Comparison of ENCODE assay signal across 8 cellular contexts in genomic region chr1:7680791-7681165, GRCh38.
DNase-seq lines count a peak whose midpoint lies in the region; ATAC-seq and TF ChIP-seq lines count a peak whose summit lies in the region.

No MANE protein-coding gene starts in this region.

- no peak for DNase-seq in AG09309 (ENCODE audit: low read depth)
- peak; percentile 20 for DNase-seq in Jurkat, Clone E6-1 (ENCODE audit: low read depth, low spot score)
- no peak for DNase-seq in astrocyte of the cerebellum (ENCODE audit: low read depth)
- peak; percentile 73 for DNase-seq in iPS-NIHi11 (ENCODE audit: low spot score)
- DNase-seq in smooth muscle cell (lab: John Stamatoyannopoulos, UW; ENCODE audit: unreplicated experiment): no peak
- DNase-seq in islet precursor cell: no peak

- H3F3A ChIP-seq in smooth muscle cell (ENCODE audit: low read depth): no peaks in the 10 kb centered on the region

- no peaks in the 10 kb centered on the region for H3K79me2 ChIP-seq in smooth muscle cell (ENCODE audit: low read depth)

- H3K4me3 ChIP-seq in AG09309 (ENCODE audit: control insufficient read depth, low read depth, low read length) (peak overlapping the region; percentile 50), astrocyte of the cerebellum (ENCODE audit: low read depth, low read length) (peak overlapping the region; percentile 54), smooth muscle cell (peak overlapping the region; percentile 63)
- peak overlapping the region; percentile 54 for H3K4me3 ChIP-seq in Jurkat, Clone E6-1 (ENCODE audit: low read length)

- H3K9ac ChIP-seq in smooth muscle cell (ENCODE audit: low read depth): peak overlapping the region; percentile 56

- no peak for ATAC-seq in HG03354 (IDR thresholded peaks at IDR 0.05; ENCODE audit: poor library complexity, severe bottlenecking, unreplicated experiment)
- no peak for ATAC-seq in GM21381 (IDR thresholded peaks at IDR 0.05; ENCODE audit: unreplicated experiment)

- TF ChIP-seq CTCF in AG09309 (IDR thresholded peaks at IDR 0.05; ENCODE audit: control insufficient read depth, insufficient read depth, low read depth, low read length, missing control alignments) (no peak), astrocyte of the cerebellum (IDR thresholded peaks at IDR 0.05; ENCODE audit: low read depth, low read length, missing control alignments) (no peak), smooth muscle cell (IDR thresholded peaks at IDR 0.05; ENCODE audit: borderline replicate concordance, insufficient read depth, poor library complexity, severe bottlenecking) (no peak)

- H3K27ac ChIP-seq in smooth muscle cell (ENCODE audit: low read depth): no peak overlapping the region

- in situ Hi-C loops in astrocyte of the cerebellum (cut with HindIII; ENCODE audit: low sequenced_read_pairs): no loop called here

- H2AFZ ChIP-seq in smooth muscle cell (ENCODE audit: low read depth): peak overlapping the region; percentile 89

- H4K20me1 ChIP-seq in smooth muscle cell (ENCODE audit: low read depth): no peaks in the 10 kb centered on the region

- peak overlapping the region; percentile 92 for H3K4me2 ChIP-seq in smooth muscle cell

- no peaks in the 10 kb centered on the region for H3K27me3 ChIP-seq in smooth muscle cell (ENCODE audit: low read depth)

- H3K36me3 ChIP-seq in smooth muscle cell (ENCODE audit: low read depth): no peaks in the 10 kb centered on the region

- H3K4me1 ChIP-seq in smooth muscle cell (ENCODE audit: low read depth): peaks cover 5% of the 10 kb centered on the region

- no peaks in the 10 kb centered on the region for H3K9me3 ChIP-seq in smooth muscle cell (replicated peaks; ENCODE audit: low read depth)

- WGBS in smooth muscle cell (ENCODE audit: low lambda C conversion rate): 4% methylated on average over 36 of the region's 37 CpGs

Comparison
In these comparisons a context has a peak if more than half of its experiments do, and no peak if none do; other contexts are left out.
1. DNase-seq: peak in Jurkat, Clone E6-1 (single experiment) and iPS-NIHi11 (single experiment); none in AG09309 (single experiment), astrocyte of the cerebellum (single experiment), smooth muscle cell (single experiment) and islet precursor cell (single experiment).
2. Peak in every context shown above with its lines, with median percentiles within 50 percentile points of each other: H3K4me3 ChIP-seq.